Comparison of ENCODE assay signal across 1 cellular context in genomic region chr14:93996130-93996695, GRCh38.
TF ChIP-seq lines count a peak whose summit lies in the region.

No MANE protein-coding gene starts in this region.

TF ChIP-seq in H1, 55 proteins besides CTCF, POLR2A, EP300 and RAD21:
- TF ChIP-seq CBX5 (IDR thresholded peaks at IDR 0.05; ENCODE audit: low read depth, low read length) = no peak
- peak; percentile 82; the same call in 1 of the 2 replicates for TF ChIP-seq FOSL1 (IDR thresholded peaks at IDR 0.05; ENCODE audit: insufficient read depth, low read depth, low read length)
TF ChIP-seq in H1: peak in this region for 1.
